Comparison of ENCODE assay signal across 7 cellular contexts in the genomic region with DNA sequence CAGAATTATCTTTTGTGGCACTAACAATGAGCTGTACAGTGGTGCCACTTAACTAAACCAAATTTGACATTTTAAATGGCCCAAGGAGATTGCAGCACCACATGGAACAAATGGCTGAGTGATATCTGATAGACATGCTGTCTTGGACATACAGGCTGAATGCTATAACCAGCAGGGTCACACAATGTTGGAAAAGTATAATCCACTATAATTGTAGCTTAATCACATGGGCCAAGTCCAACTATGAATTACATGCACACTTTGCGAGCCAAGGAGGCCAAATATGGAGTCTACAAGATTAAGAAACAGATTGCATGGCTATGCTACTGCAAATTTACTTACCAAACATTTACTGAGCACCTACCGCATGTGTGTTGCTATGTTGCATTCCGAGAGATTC.
"Had no signal": no experiment of that assay in that cellular context is flagged by ENCODE, and none has a peak within 500 bp of the region (broad histone marks: within the 10 kb centered on the region; RNA-seq: fewer than 3 reads in every experiment).

No MANE protein-coding gene starts in this region.

- ATAC-seq: HepG2 had no signal

- H3K4me3 ChIP-seq: GM23248 had no signal

- FAIRE-seq: HepG2 had no signal

- H3K27ac ChIP-seq: GM23248, KMS-11 had no signal

- DNase-seq: GM23248, GOT3, H9, HCEC 1CT, KBM-7 had no signal
